29 cellular contexts compared by ENCODE assay signal in the genomic region with DNA sequence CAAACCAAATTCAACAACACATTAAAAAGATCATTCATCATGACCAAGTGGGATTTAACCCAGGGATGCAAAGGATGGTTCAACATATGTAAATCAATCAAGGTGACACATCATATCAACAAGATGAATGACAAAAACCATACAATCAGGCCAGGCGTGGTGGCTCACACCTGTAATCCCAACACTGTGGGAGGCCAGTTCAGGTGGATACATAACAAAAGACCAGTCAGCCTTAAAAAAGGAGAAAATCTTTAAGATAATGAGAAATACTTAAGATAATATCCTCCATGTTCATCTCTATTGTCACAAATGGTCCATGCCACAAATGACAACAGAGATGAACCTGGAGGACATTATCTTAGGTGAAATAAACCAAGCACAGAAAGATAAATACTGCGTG.
"Had no signal": no experiment of that assay in that cellular context is flagged by ENCODE, and none has a peak within 500 bp of the region (broad histone marks: within the 10 kb centered on the region; RNA-seq: fewer than 3 reads in every experiment).

No MANE protein-coding gene starts in this region.

- H3K27me3 ChIP-seq: colonic mucosa, esophagus muscularis mucosa, foreskin keratinocyte, gastroesophageal sphincter, heart left ventricle, hepatocyte, neural progenitor cell, right atrium auricular region, suprapubic skin, transverse colon had no signal

- DNase-seq: colonic mucosa; effector CD8-positive, alpha-beta T cell; foreskin keratinocyte; heart left ventricle; immature natural killer cell; left ventricle myocardium superior; lower lobe of right lung; mucosa of descending colon; naive B cell; stimulated activated CD4-positive, alpha-beta T cell treated with anti-CD3 and anti-CD28 coated beads, Interleukin-12 subunit alpha, Interleukin-12 subunit beta, amount 100 ng/mL, for 4 hours; stimulated activated CD4-positive, alpha-beta T cell treated with anti-CD3 and anti-CD28 coated beads, Interleukin-1b, Interleukin-23, amount 100 ng/mL, for 48 hours; stimulated activated CD4-positive, alpha-beta T cell treated with anti-CD3 and anti-CD28 coated beads, Interleukin-4, amount 100 ng/mL, for 1 hour; stimulated activated CD8-positive, alpha-beta memory T cell treated with anti-CD3 and anti-CD28 coated beads, Interleukin-4, amount 100 ng/mL, for 48 hours; stimulated activated naive CD4-positive, alpha-beta T cell; stimulated activated naive CD8-positive, alpha-beta T cell treated with anti-CD3 and anti-CD28 coated beads, Interleukin-15, amount 100 ng/mL, for 72 hours; transverse colon had no signal

- H3K9me3 ChIP-seq: colonic mucosa, esophagus muscularis mucosa, gastroesophageal sphincter, heart left ventricle, lower lobe of right lung, mucosa of descending colon, prostate gland, right atrium auricular region, suprapubic skin, transverse colon had no signal

- H3K27ac ChIP-seq: colonic mucosa, esophagus muscularis mucosa, foreskin keratinocyte, gastroesophageal sphincter, heart left ventricle, hepatocyte, lower lobe of right lung, neural progenitor cell, parathyroid adenoma, prostate gland, right atrium auricular region, suprapubic skin, transverse colon had no signal

- H3K9ac ChIP-seq: neural progenitor cell, parathyroid adenoma had no signal

- H3K4me2 ChIP-seq: hepatocyte, neural progenitor cell, smooth muscle cell had no signal

- ATAC-seq: foreskin keratinocyte; gastroesophageal sphincter; heart left ventricle; left ventricle myocardium superior; lower lobe of right lung; mucosa of descending colon; natural killer cell treated with Interleukin-12 subunit alpha and Interleukin-12 subunit beta and Interleukin-15 and Interleukin-18, amount 100 ng/mL, for 72 hours; sciatic nerve; stimulated activated naive CD8-positive, alpha-beta T cell treated with anti-CD3 and anti-CD28 coated beads, Interleukin-15, amount 100 ng/mL, for 72 hours had no signal

- H3K36me3 ChIP-seq: colonic mucosa, gastroesophageal sphincter, lower lobe of right lung, prostate gland, right atrium auricular region, suprapubic skin, transverse colon had no signal

- H3K4me1 ChIP-seq: colonic mucosa, esophagus muscularis mucosa, foreskin keratinocyte, gastroesophageal sphincter, heart left ventricle, lower lobe of right lung, neural progenitor cell, parathyroid adenoma, prostate gland, right atrium auricular region, suprapubic skin, transverse colon had no signal

- H3K4me3 ChIP-seq: colonic mucosa, esophagus muscularis mucosa, gastroesophageal sphincter, heart left ventricle, hepatocyte, lower lobe of right lung, mucosa of descending colon, neural progenitor cell, prostate gland, right atrium auricular region, smooth muscle cell, suprapubic skin, transverse colon had no signal

- H2AFZ ChIP-seq: hepatocyte, neural progenitor cell, parathyroid adenoma had no signal

- FAIRE-seq: endothelial cell of umbilical vein, keratinocyte had no signal
